8 cellular contexts compared by ENCODE assay signal in genomic region chr19:15418588-15419412, GRCh38. TPM values are rescaled to one million over a fixed set of nuclear protein-coding genes. Genes with fewer than 3 reads are reported as not detected.
DNase-seq lines count a peak whose midpoint lies in the region; ATAC-seq, FAIRE-seq and TF ChIP-seq lines count a peak whose summit lies in the region.

TSS of gene AKAP8L (minus strand) at chr19:15418988. CDS start at chr19:15418923, 65 bp downstream.

- ATAC-seq in natural killer cell treated with Interleukin-12 subunit alpha and Interleukin-12 subunit beta and Interleukin-15 and Interleukin-18, amount 100 ng/mL, for 72 hours = peak; percentile 97 to 99
- peak; percentile 97 for ATAC-seq in stimulated activated naive CD8-positive, alpha-beta T cell treated with anti-CD3 and anti-CD28 coated beads, Interleukin-15, Interleukin-2, amounts not matched to agents 100 U/mL and 50 U/mL, for 24 hours

- FAIRE-seq in G401.6 (lab: Jason Lieb, UNC) = peak; percentile 99

- H3K36me3 ChIP-seq in MG63 = peaks cover 54% of the 10 kb centered on the region

- H3K18ac ChIP-seq in H9 (ENCODE audit: insufficient read length, low read depth, low read length) = peak within 1 kb of the TSS; percentile 98

- H4K8ac ChIP-seq in H9 (replicated peaks; ENCODE audit: insufficient read length, low read depth, low read length) = no peak within 1 kb of the TSS

- H3K79me1 ChIP-seq in H9 (ENCODE audit: insufficient read depth, low read depth, low read length, poor library complexity, severe bottlenecking) = peaks cover 10% of the 10 kb centered on the region

- H3K23ac ChIP-seq in H9 (ENCODE audit: insufficient read length, low read depth, low read length) = no peak within 1 kb of the TSS

- H3K4me3 ChIP-seq in MG63 (peak within 1 kb of the TSS; percentile 90), fibroblast of pulmonary artery (replicated peaks; ENCODE audit: low read depth, low read length) (peak within 1 kb of the TSS; percentile 81)

- no peaks in the 10 kb centered on the region for H4K20me1 ChIP-seq in H9 (ENCODE audit: control insufficient read depth, insufficient read depth, insufficient read length)

- H4K5ac ChIP-seq in H9 (ENCODE audit: insufficient read length, low read depth, low read length) = peak within 1 kb of the TSS; percentile 81

- no peak within 1 kb of the TSS for H2BK20ac ChIP-seq in H9 (ENCODE audit: low read depth, low read length, poor library complexity, severe bottlenecking)

- H3K27ac ChIP-seq in H9 (ENCODE audit: insufficient read length, low read depth, low read length) = no peak within 1 kb of the TSS

- peaks cover 27 to 44% (median 40%) of the 10 kb centered on the region in 3 experiments for H3K36me3 Mint-ChIP-seq in H9 (ENCODE audit: insufficient read depth in 1 of 3, low read depth in 3 of 3)
- no peaks in the 10 kb centered on the region for H3K36me3 Mint-ChIP-seq in natural killer cell treated with Interleukin-12 subunit alpha and Interleukin-12 subunit beta and Interleukin-15 and Interleukin-18, amount 100 ng/mL, for 72 hours

- peak; percentile 99 for DNase-seq in H9
- DNase-seq in MG63 = peak; percentile 100
- DNase-seq in SHP77 treated with DMSO at 0.1 percent for 48 hours (lab: John Stamatoyannopoulos, UW) = peak; percentile 99
- DNase-seq in activated effector memory CD4-positive, alpha-beta T cell treated with anti-CD3 and anti-CD28 coated beads, Interleukin-2, amount 50 U/mL, for 16 hours = peak; percentile 99
- DNase-seq in fibroblast of pulmonary artery (ENCODE audit: low read depth) = peak; percentile 100
- peak; percentile 99 for DNase-seq in natural killer cell treated with Interleukin-12 subunit alpha and Interleukin-12 subunit beta and Interleukin-15 and Interleukin-18, amount 100 ng/mL, for 72 hours (ENCODE audit: low spot score)
- peak; percentile 98 for DNase-seq in stimulated activated naive CD8-positive, alpha-beta T cell treated with anti-CD3 and anti-CD28 coated beads, Interleukin-15, Interleukin-2, amounts not matched to agents 100 U/mL and 50 U/mL, for 24 hours

- peak within 1 kb of the TSS; percentile 98 for H3K9ac ChIP-seq in H9 (ENCODE audit: extremely low read depth, insufficient read length, low read length)

- H2BK15ac ChIP-seq in H9 (ENCODE audit: low read depth, low read length) = no peak within 1 kb of the TSS

- H3T11ph ChIP-seq in H9 (ENCODE audit: low read length) = no peak within 1 kb of the TSS

- no peaks in the 10 kb centered on the region for H3K27me3 ChIP-seq in H9 (ENCODE audit: insufficient read depth, low read length)
- no peaks in the 10 kb centered on the region for H3K27me3 ChIP-seq in MG63

- H3K56ac ChIP-seq in H9 (ENCODE audit: insufficient read length, low read depth, low read length) = no peak within 1 kb of the TSS

- no peaks in the 10 kb centered on the region for H3K4me1 ChIP-seq in H9 (ENCODE audit: insufficient read depth, low read length)

- H2AK5ac ChIP-seq in H9 (ENCODE audit: insufficient read length, low read length) = no peak within 1 kb of the TSS

- H2BK5ac ChIP-seq in H9 (ENCODE audit: insufficient read length, low read length) = peak within 1 kb of the TSS; percentile 70

- peak within 1 kb of the TSS; percentile 97 to 100 (median 99) for H3K27ac Mint-ChIP-seq in H9
- peak within 1 kb of the TSS; percentile 90 to 96 for H3K27ac Mint-ChIP-seq in natural killer cell treated with Interleukin-12 subunit alpha and Interleukin-12 subunit beta and Interleukin-15 and Interleukin-18, amount 100 ng/mL, for 72 hours

- H3K4me3 Mint-ChIP-seq in H9 = peak within 1 kb of the TSS; percentile 98 to 99
- peak within 1 kb of the TSS; percentile 95 for H3K4me3 Mint-ChIP-seq in natural killer cell treated with Interleukin-12 subunit alpha and Interleukin-12 subunit beta and Interleukin-15 and Interleukin-18, amount 100 ng/mL, for 72 hours

- WGBS in H9 (ENCODE audit: extremely low coverage, insufficient read length, low lambda C conversion rate) = no CpG with 5 or more reads among the region's 61 CpGs

- H3K23me2 ChIP-seq in H9 (ENCODE audit: insufficient read length, low read depth, low read length, poor library complexity, severe bottlenecking) = peaks cover 6% of the 10 kb centered on the region

- H3K14ac ChIP-seq in H9 (ENCODE audit: insufficient read depth, low read length) = peak within 1 kb of the TSS; percentile 97

- H2BK120ac ChIP-seq in H9 (ENCODE audit: low read depth, low read length, poor library complexity, severe bottlenecking) = no peak within 1 kb of the TSS

- no peak within 1 kb of the TSS for H2AFZ ChIP-seq in H9 (ENCODE audit: low read length)

- no peaks in the 10 kb centered on the region for H3K27me3 Mint-ChIP-seq in H9 (ENCODE audit: low read depth)
- H3K27me3 Mint-ChIP-seq in natural killer cell treated with Interleukin-12 subunit alpha and Interleukin-12 subunit beta and Interleukin-15 and Interleukin-18, amount 100 ng/mL, for 72 hours = no peaks in the 10 kb centered on the region

- H3K4ac ChIP-seq in H9 (ENCODE audit: low read depth, low read length) = no peak within 1 kb of the TSS; the same call in 1 of the 2 replicates

- H3K9me3 Mint-ChIP-seq in H9 = peaks cover 0 to 3% of the 10 kb centered on the region in 2 experiments; a peak in 2 of 5 replicates
- no peaks in the 10 kb centered on the region for H3K9me3 Mint-ChIP-seq in natural killer cell treated with Interleukin-12 subunit alpha and Interleukin-12 subunit beta and Interleukin-15 and Interleukin-18, amount 100 ng/mL, for 72 hours

- H3K79me2 ChIP-seq in H9 (ENCODE audit: insufficient read depth, low read length) = peaks cover 36% of the 10 kb centered on the region

- H4K91ac ChIP-seq in H9 (ENCODE audit: insufficient read length, low read depth, low read length) = peak within 1 kb of the TSS; percentile 15

- peaks cover 13 to 19% of the 10 kb centered on the region in 2 experiments for H3K4me1 Mint-ChIP-seq in H9
- peaks cover 32 to 38% of the 10 kb centered on the region in 2 donors for H3K4me1 Mint-ChIP-seq in natural killer cell treated with Interleukin-12 subunit alpha and Interleukin-12 subunit beta and Interleukin-15 and Interleukin-18, amount 100 ng/mL, for 72 hours (ENCODE audit: low read depth in 2 of 2)

- H3K4me2 ChIP-seq in H9 (ENCODE audit: insufficient read depth, insufficient read length, low read length) = peak within 1 kb of the TSS; percentile 96

- H2BK12ac ChIP-seq in H9 (ENCODE audit: insufficient read length, low read depth, low read length) = no peak within 1 kb of the TSS

- peak; percentile 86 for TF ChIP-seq CTCF in H9 (conservative IDR thresholded peaks at IDR 0.05)
- TF ChIP-seq CTCF in fibroblast of pulmonary artery (IDR thresholded peaks at IDR 0.05; ENCODE audit: low read length, missing control alignments) = peak; percentile 69

- H3K9me3 ChIP-seq in H9 (ENCODE audit: control insufficient read depth, low read depth, low read length) = no peaks in the 10 kb centered on the region
- peaks cover 8% of the 10 kb centered on the region for H3K9me3 ChIP-seq in MG63

RNA-seq across cellular contexts. Expression of gene AKAP8L, which starts in this region (rescaled TPM):
- total RNA-seq in H9 (2021) = 110 and 123 TPM in 2 replicates
- 83.8 and 108 TPM in 2 replicates for total RNA-seq in MG63 (2014; rRNA removed; shearing (Covaris generic); ENCODE audit: low replicate concordance)
- total RNA-seq in natural killer cell treated with Interleukin-12 subunit alpha and Interleukin-12 subunit beta and Interleukin-15 and Interleukin-18, amount 100 ng/mL, for 72 hours = 100 to 1,000 TPM in 1 of 2 donors, 10 to 100 TPM in 1; 72.8 to 123 TPM
